In the genomic region with DNA sequence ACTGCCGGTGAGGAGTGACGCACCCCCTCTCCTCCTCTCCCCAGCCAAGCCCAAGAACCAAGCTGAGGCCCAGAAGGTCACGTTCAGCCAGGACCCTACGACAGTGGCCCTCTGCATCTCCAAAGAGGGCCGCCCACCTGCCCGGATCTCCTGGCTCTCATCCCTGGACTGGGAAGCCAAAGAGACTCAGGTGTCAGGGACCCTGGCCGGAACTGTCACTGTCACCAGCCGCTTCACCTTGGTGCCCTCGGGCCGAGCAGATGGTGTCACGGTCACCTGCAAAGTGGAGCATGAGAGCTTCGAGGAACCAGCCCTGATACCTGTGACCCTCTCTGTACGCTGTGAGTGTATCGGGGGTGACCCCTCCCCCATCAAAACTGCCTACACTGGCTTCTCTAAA, we compare ENCODE assay signal across 1 cellular context.
A peak's percentile ranks its signal among the peaks of the same experiment; 100 is the strongest.
TF ChIP-seq lines count a peak whose summit lies in the region.

No MANE protein-coding gene starts in this region.

TF ChIP-seq in K562, 482 proteins besides CTCF, POLR2A, EP300 and RAD21:
- no peak for TF ChIP-seq HNRNPLL (IDR thresholded peaks at IDR 0.05; ENCODE audit: low read depth, low read length, poor library complexity, severe bottlenecking)
- TF ChIP-seq SMARCC2 (IDR thresholded peaks at IDR 0.05; ENCODE audit: low read depth): no peak
- no peak for TF ChIP-seq SRSF7 (optimal IDR thresholded peaks at IDR 0.05; ENCODE audit: low read depth, low read length)
- no peak for TF ChIP-seq GABPA (tag; conservative IDR thresholded peaks at IDR 0.05; ENCODE audit: low read depth)
- TF ChIP-seq RBM22 (IDR thresholded peaks at IDR 0.05; ENCODE audit: low read depth, low read length, poor library complexity, severe bottlenecking): peak; percentile 45
- no peak for TF ChIP-seq ZNF12 (CRISPR knock-in tag; IDR thresholded peaks at IDR 0.05)
